Comparison of ENCODE assay signal across 8 cellular contexts in genomic region chr9:71910602-71911060, GRCh38. TPM values are rescaled to one million over a fixed set of nuclear protein-coding genes. Genes with fewer than 3 reads are reported as not detected.
DNase-seq lines count a peak whose midpoint lies in the region; ATAC-seq and TF ChIP-seq lines count a peak whose summit lies in the region.

No MANE protein-coding gene starts in this region.

- ATAC-seq in HG02943 (IDR thresholded peaks at IDR 0.05; ENCODE audit: low read depth, unreplicated experiment) = peak; percentile 9

- no peaks in the 10 kb centered on the region for H3K9me3 Mint-ChIP-seq in activated T-cell treated with anti-CD3 and anti-CD28 coated beads, Interleukin-2, amount 50 U/mL, for 24 hours
- no peaks in the 10 kb centered on the region for H3K9me3 Mint-ChIP-seq in progenitor cell of endocrine pancreas (ENCODE audit: low read depth)

- peak overlapping the region; percentile 95 for H3K4me3 ChIP-seq in SK-N-MC
- peak overlapping the region; percentile 96 for H3K4me3 ChIP-seq in fibroblast of mammary gland (ENCODE audit: control insufficient read depth, low read depth, low read length)

- no peaks in the 10 kb centered on the region for H3K9me3 ChIP-seq in SK-N-MC (ENCODE audit: low read depth, low read length)

- H3K27ac ChIP-seq in SK-N-MC = no peak overlapping the region

- peak overlapping the region; percentile 75 for H3K9ac ChIP-seq in SK-N-MC (ENCODE audit: insufficient read length)

- no peak for DNase-seq in activated T-cell treated with anti-CD3 and anti-CD28 coated beads, Interleukin-2, amount 50 U/mL, for 24 hours
- DNase-seq in activated T-cell treated with anti-CD3 and anti-CD28 coated beads for 4 hours = no peak
- no peak for DNase-seq in SK-N-MC (ENCODE audit: low read depth, low spot score)
- DNase-seq in fibroblast of mammary gland (ENCODE audit: low read depth) = no peak
- no peak for DNase-seq in progenitor cell of endocrine pancreas (ENCODE audit: low spot score, unreplicated experiment)
- DNase-seq in OCI-M1 (lab: John Stamatoyannopoulos, UW) = no peak
- no peak for DNase-seq in COR-L47 (lab: John Stamatoyannopoulos, UW)

- H3K27me3 Mint-ChIP-seq in activated T-cell treated with anti-CD3 and anti-CD28 coated beads, Interleukin-2, amount 50 U/mL, for 24 hours = no peaks in the 10 kb centered on the region
- no peaks in the 10 kb centered on the region for H3K27me3 Mint-ChIP-seq in progenitor cell of endocrine pancreas

- peaks cover 32% of the 10 kb centered on the region for H3K36me3 Mint-ChIP-seq in activated T-cell treated with anti-CD3 and anti-CD28 coated beads, Interleukin-2, amount 50 U/mL, for 24 hours (ENCODE audit: low read depth)
- no peaks in the 10 kb centered on the region for H3K36me3 Mint-ChIP-seq in progenitor cell of endocrine pancreas (ENCODE audit: insufficient read depth)

- peaks cover 66% of the 10 kb centered on the region for H3K4me1 Mint-ChIP-seq in activated T-cell treated with anti-CD3 and anti-CD28 coated beads, Interleukin-2, amount 50 U/mL, for 24 hours (ENCODE audit: low read depth)
- H3K4me1 Mint-ChIP-seq in progenitor cell of endocrine pancreas (ENCODE audit: low read depth) = peaks cover 40% of the 10 kb centered on the region

- no peaks in the 10 kb centered on the region for H3K36me3 ChIP-seq in SK-N-MC (ENCODE audit: insufficient read depth, low read length)

- TF ChIP-seq CTCF in fibroblast of mammary gland (conservative IDR thresholded peaks at IDR 0.05; ENCODE audit: control insufficient read depth, insufficient read depth, low read depth, low read length) = no peak
- TF ChIP-seq CTCF in progenitor cell of endocrine pancreas (IDR thresholded peaks at IDR 0.05; ENCODE audit: unreplicated experiment) = no peak

- H3K4me3 Mint-ChIP-seq in activated T-cell treated with anti-CD3 and anti-CD28 coated beads, Interleukin-2, amount 50 U/mL, for 24 hours = peak overlapping the region; percentile 92
- peak overlapping the region; percentile 98 for H3K4me3 Mint-ChIP-seq in progenitor cell of endocrine pancreas (ENCODE audit: low read depth)

- H3K27ac Mint-ChIP-seq in activated T-cell treated with anti-CD3 and anti-CD28 coated beads, Interleukin-2, amount 50 U/mL, for 24 hours = peak overlapping the region; percentile 98
- peak overlapping the region; percentile 100 for H3K27ac Mint-ChIP-seq in progenitor cell of endocrine pancreas

RNA-seq across cellular contexts. Expression of gene ABHD17B, which starts 0.4 kb away (rescaled TPM):
- 38.3 TPM in 2 replicates for total RNA-seq in progenitor cell of endocrine pancreas

RNA-seq across cellular contexts. Expression of gene C9orf85, which starts 0.8 kb away (rescaled TPM):
- total RNA-seq in progenitor cell of endocrine pancreas = 12.3 and 16.1 TPM in 2 replicates
